ENCODE assay signal across 10 cellular contexts in the genomic region with DNA sequence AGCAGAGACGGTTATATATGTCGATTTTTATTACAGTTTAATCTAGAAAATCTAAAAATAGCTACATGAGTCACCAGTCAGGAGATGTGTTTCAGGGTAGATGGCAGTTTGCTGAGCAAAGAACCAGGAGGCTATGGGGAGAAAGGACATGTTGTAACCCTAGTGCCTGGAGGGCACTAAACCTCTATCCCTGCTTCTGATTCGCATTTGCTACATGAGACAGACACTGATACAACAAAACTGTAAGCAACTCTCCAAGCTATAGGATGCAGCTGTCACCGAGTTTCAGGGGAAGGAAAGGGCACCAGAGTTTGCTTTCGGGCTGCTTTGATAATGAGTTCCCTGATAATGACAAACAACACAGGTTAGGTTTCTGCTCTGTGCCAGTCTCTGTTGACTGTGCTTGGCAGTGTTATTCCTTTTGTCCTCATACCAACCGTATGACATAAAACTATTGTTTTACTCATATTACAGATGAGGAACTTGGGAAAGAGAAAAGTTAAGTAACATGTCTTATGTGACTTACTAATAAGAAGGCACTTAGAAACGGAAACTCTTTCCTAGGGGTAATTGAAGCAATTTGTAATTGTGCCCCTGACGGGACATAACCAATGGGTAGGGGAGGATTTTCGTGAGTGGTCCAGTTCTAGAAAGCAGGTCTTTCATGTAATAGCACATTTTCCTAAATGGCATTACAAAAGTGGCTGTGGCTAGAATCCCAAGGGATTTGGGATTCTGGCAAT. TPM values are rescaled to one million over a fixed set of nuclear protein-coding genes. Genes with fewer than 3 reads are reported as not detected.
DNase-seq lines count a peak whose midpoint lies in the region; ATAC-seq, FAIRE-seq and TF ChIP-seq lines count a peak whose summit lies in the region.
"Had no signal": no experiment of that assay in that cellular context is flagged by ENCODE, and none has a peak within 500 bp of the region (broad histone marks: within the 10 kb centered on the region; RNA-seq: fewer than 3 reads in every experiment).

No MANE protein-coding gene starts in this region.

- POLR2A ChIA-PET in AG04449 (lab: Yijun Ruan, JAX): interaction anchor here (1.2 kb wide), 1 partner anchor 34 kb away, joined by 3 read pairs; no protein-coding TSS in a partner anchor
- POLR2A ChIA-PET in T-cell (lab: Charles Lee): no interaction called here

- H3K4me3 Mint-ChIP-seq in T-cell: no peak overlapping the region

- H3K4me1 ChIP-seq in lower lobe of right lung: peaks cover 22% of the 10 kb centered on the region

- peaks cover 11 to 14% of the 10 kb centered on the region in 2 donors for H3K27me3 Mint-ChIP-seq in T-cell

- intact Hi-C loops in lower lobe of right lung (cut with DNase I): no loop called here

- H3K27ac Mint-ChIP-seq in T-cell: no peak overlapping the region

- H3K27ac ChIP-seq in lower lobe of right lung: peak overlapping the region; percentile 18
- H3K27ac ChIP-seq: KMS-11 had no signal

- H3K4me1 Mint-ChIP-seq in T-cell: no peaks in the 10 kb centered on the region

- no peak for FAIRE-seq in bronchial epithelial cell (lab: Jason Lieb, UNC)
- FAIRE-seq: colon had no signal

- no peaks in the 10 kb centered on the region for H3K9me3 Mint-ChIP-seq in T-cell

- CTCF ChIA-PET in AG04449 (lab: Yijun Ruan, JAX) (interaction anchor here (1.0 to 1.8 kb wide), 3 partner anchors 11 to 94 kb away, joined by 3 to 5 read pairs (median 3); no protein-coding TSS in a partner anchor), T-cell (lab: Charles Lee) (interaction anchor here in 1 of 2 donors (0.6 kb wide), 1 partner anchor 1764 kb away, joined by 3 read pairs; no protein-coding TSS in a partner anchor)

- H3K4me3 ChIP-seq in AG04449 (ENCODE audit: low read depth, low read length): no peak overlapping the region
- H3K4me3 ChIP-seq in MG63: no peak overlapping the region
- H3K4me3 ChIP-seq in bronchial epithelial cell (ENCODE audit: low read depth, low read length): no peak overlapping the region
- no peak overlapping the region for H3K4me3 ChIP-seq in lower lobe of right lung

- DNase-seq in AG04449 (ENCODE audit: low read depth, low spot score) (peak; percentile 49), MG63 (peak; percentile 23), bronchial epithelial cell (ENCODE audit: low read depth) (peak; percentile 84), lower lobe of right lung (no peak), T-cell (no peak), NCI-H226 (no peak), DMS79 treated with DMSO at 0.1 percent for 48 hours (lab: John Stamatoyannopoulos, UW) (no peak)

- H3K36me3 ChIP-seq in MG63 (no peaks in the 10 kb centered on the region), bronchial epithelial cell (ENCODE audit: control insufficient read depth, insufficient read depth, low read length) (no peaks in the 10 kb centered on the region), lower lobe of right lung (no peaks in the 10 kb centered on the region)

- H3K9me3 ChIP-seq in MG63 (no peaks in the 10 kb centered on the region), lower lobe of right lung (no peaks in the 10 kb centered on the region)

- TF ChIP-seq CTCF in AG04449 (IDR thresholded peaks at IDR 0.05; ENCODE audit: insufficient read depth, low read length, missing control alignments) (no peak), bronchial epithelial cell (IDR thresholded peaks at IDR 0.05; ENCODE audit: insufficient read depth, low read length, severe bottlenecking) (no peak), lower lobe of right lung (IDR thresholded peaks at IDR 0.05) (no peak)

- ATAC-seq in lower lobe of right lung (peak in 1 of 2 donors; percentile 47), T-cell (replicated peaks in 1 of 4) (no peak), GM18517 (IDR thresholded peaks at IDR 0.05; ENCODE audit: unreplicated experiment) (no peak)

- H3K27me3 ChIP-seq in MG63 (no peaks in the 10 kb centered on the region), bronchial epithelial cell (ENCODE audit: control insufficient read depth, insufficient read depth, low read length) (no peaks in the 10 kb centered on the region), lower lobe of right lung (ENCODE audit: low read depth) (no peaks in the 10 kb centered on the region)

- H3K36me3 Mint-ChIP-seq in T-cell: no peaks in the 10 kb centered on the region

RNA-seq across cellular contexts. Expression of a gene that starts 43.1 kb away (rescaled TPM):
- 39.5 and 47.1 TPM in 2 replicates for total RNA-seq in MG63 (2014; rRNA removed; shearing (Covaris generic); ENCODE audit: low replicate concordance)
- total RNA-seq in bronchial epithelial cell (7.1 and 12.3 TPM in 2 replicates), lower lobe of right lung (101 TPM), T-cell (1 to 10 TPM; 3.6 to 5.9 (median 5.6) TPM)

Comparison
In these comparisons a context has a peak if more than half of its experiments do, and no peak if none do; other contexts are left out.
1. DNase-seq: peak in AG04449 (single experiment), MG63 (single experiment) and bronchial epithelial cell (single experiment); none in lower lobe of right lung (single experiment), T-cell (0 of 34), NCI-H226 (single experiment) and DMS79 treated with DMSO at 0.1 percent for 48 hours (single experiment).